17 cellular contexts compared by ENCODE assay signal in genomic region chr16:12752159-12752558, GRCh38.
"Had no signal": no experiment of that assay in that cellular context is flagged by ENCODE, and none has a peak within 500 bp of the region (broad histone marks: within the 10 kb centered on the region; RNA-seq: fewer than 3 reads in every experiment).

No MANE protein-coding gene starts in this region.

- H3K36me3 ChIP-seq: brain microvascular endothelial cell, esophagus muscularis mucosa, left lung, right atrium auricular region, transverse colon, vagina had no signal

- H3K4me1 ChIP-seq: esophagus muscularis mucosa, left lung, vagina had no signal

- DNase-seq: activated CD4-positive, alpha-beta T cell treated with anti-CD3 and anti-CD28 coated beads, Interleukin-2, amount 50 U/mL, for 48 hours; activated effector memory CD4-positive, alpha-beta T cell treated with Interleukin-2 at 50 U/mL for 16 hours; brain microvascular endothelial cell; hippocampal formation; kidney; left lung; mammary epithelial cell; naive B cell; stimulated activated CD4-positive, alpha-beta T cell treated with anti-CD3 and anti-CD28 coated beads, Interleukin-15, amount 100 ng/mL, for 24 hours; stimulated activated CD4-positive, alpha-beta T cell treated with anti-CD3 and anti-CD28 coated beads, Interleukin-4, amount 100 ng/mL, for 24 hours; stimulated activated naive CD4-positive, alpha-beta T cell treated with Interleukin-2 at 50 U/mL for 16 hours; substantia nigra; transverse colon had no signal

- H3K9me3 ChIP-seq: esophagus muscularis mucosa, left lung, right atrium auricular region, transverse colon, vagina had no signal

- H3K27ac ChIP-seq: brain microvascular endothelial cell, coronary artery, esophagus muscularis mucosa, left lung, right atrium auricular region, transverse colon, vagina had no signal

- H3K4me3 ChIP-seq: coronary artery, esophagus muscularis mucosa, left lung, right atrium auricular region, transverse colon, vagina had no signal

- H3K27me3 ChIP-seq: brain microvascular endothelial cell, esophagus muscularis mucosa, left lung, right atrium auricular region, transverse colon, vagina had no signal
